ENCODE assay signal across 22 cellular contexts in the genomic region with DNA sequence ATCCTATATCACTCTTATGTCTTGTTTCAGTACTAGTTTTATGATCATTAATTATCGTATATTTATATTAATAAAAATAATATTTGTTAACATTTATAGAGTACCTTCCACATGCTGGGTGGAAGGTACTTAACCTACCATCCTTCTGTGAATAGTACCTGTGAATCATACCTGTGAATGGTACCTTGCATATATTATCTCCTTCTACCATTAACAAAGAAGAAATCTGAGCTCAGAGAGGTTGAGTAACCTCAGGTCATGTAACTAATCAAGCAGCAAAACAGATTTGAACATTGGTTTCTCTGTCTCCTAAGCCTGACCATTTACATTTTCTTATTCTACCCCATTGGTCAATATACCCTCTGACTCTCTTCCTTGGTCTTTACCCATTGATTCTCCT.
DNase-seq lines count a peak whose midpoint lies in the region; FAIRE-seq and TF ChIP-seq lines count a peak whose summit lies in the region.
"Had no signal": no experiment of that assay in that cellular context is flagged by ENCODE, and none has a peak within 500 bp of the region (broad histone marks: within the 10 kb centered on the region; RNA-seq: fewer than 3 reads in every experiment).

No MANE protein-coding gene starts in this region.

- H3K9ac ChIP-seq in astrocyte (ENCODE audit: low read length): no peak overlapping the region
- H3K9ac ChIP-seq: BLaER1 treated with 17β-estradiol and CSF1 and Interleukin-3, amounts not matched to agents 10 nM and 100 nM had no signal

- no peaks in the 10 kb centered on the region for H3K36me3 ChIP-seq in astrocyte (ENCODE audit: insufficient read depth, low read length)
- no peaks in the 10 kb centered on the region for H3K36me3 ChIP-seq in sigmoid colon
- no peaks in the 10 kb centered on the region for H3K36me3 ChIP-seq in stomach
- no peaks in the 10 kb centered on the region for H3K36me3 ChIP-seq in WERI-Rb-1
- H3K36me3 ChIP-seq: BLaER1 treated with 17β-estradiol and CSF1 and Interleukin-3, amounts not matched to agents 10 nM and 100 nM had no signal

- no peak overlapping the region for H3K4me3 ChIP-seq in astrocyte (ENCODE audit: insufficient read depth, low read depth, low read length)
- no peak overlapping the region for H3K4me3 ChIP-seq in epithelial cell of esophagus (ENCODE audit: low read length)
- no peak overlapping the region for H3K4me3 ChIP-seq in sigmoid colon
- H3K4me3 ChIP-seq in stomach: no peak overlapping the region
- no peak overlapping the region for H3K4me3 ChIP-seq in WERI-Rb-1 (ENCODE audit: low read depth, low read length)
- H3K4me3 ChIP-seq: A549; BLaER1 treated with 17β-estradiol and CSF1 and Interleukin-3, amounts not matched to agents 10 nM and 100 nM had no signal

- H3K27me3 Mint-ChIP-seq in astrocyte (ENCODE audit: low read depth, unreplicated experiment): no peaks in the 10 kb centered on the region
- H3K27me3 Mint-ChIP-seq: B cell; CD4-positive, alpha-beta T cell had no signal

- TF ChIP-seq CTCF in astrocyte (IDR thresholded peaks at IDR 0.05; ENCODE audit: insufficient read depth, low read depth, low read length) (no peak), epithelial cell of esophagus (IDR thresholded peaks at IDR 0.05; ENCODE audit: insufficient read depth, low read depth, low read length, missing control alignments) (no peak), sigmoid colon (IDR thresholded peaks at IDR 0.05) (no peak), stomach (IDR thresholded peaks at IDR 0.05) (no peak), WERI-Rb-1 (IDR thresholded peaks at IDR 0.05; ENCODE audit: low read depth, low read length) (no peak)

- peak; percentile 5 for FAIRE-seq in astrocyte (lab: Jason Lieb, UNC)
- FAIRE-seq: A549, D721Med, G401.6, GM12891, GM19239 had no signal

- H3K27me3 ChIP-seq in astrocyte (ENCODE audit: insufficient read depth, low read length) (no peaks in the 10 kb centered on the region), sigmoid colon (no peaks in the 10 kb centered on the region), stomach (no peaks in the 10 kb centered on the region), WERI-Rb-1 (ENCODE audit: insufficient read depth, low read depth, severe bottlenecking) (no peaks in the 10 kb centered on the region)
- H3K27me3 ChIP-seq: BLaER1 treated with 17β-estradiol and CSF1 and Interleukin-3, amounts not matched to agents 10 nM and 100 nM had no signal

- no peak for DNase-seq in astrocyte (ENCODE audit: low read depth)
- peak; percentile 48 for DNase-seq in epithelial cell of esophagus (ENCODE audit: low read depth)
- peak; percentile 50 for DNase-seq in kidney tubule cell (ENCODE audit: low spot score)
- DNase-seq in sigmoid colon: no peak
- DNase-seq in stomach: no peak
- DNase-seq in WERI-Rb-1: no peak
- DNase-seq: AML-193; Caco-2; Calu3; CD4-positive, alpha-beta T cell; CD8-positive, alpha-beta T cell; DMS79 treated with DMSO at 0.1 percent for 48 hours; GF-D8 had no signal

- H3K27ac Mint-ChIP-seq in astrocyte (ENCODE audit: unreplicated experiment): no peak overlapping the region
- H3K27ac Mint-ChIP-seq: B cell; CD4-positive, alpha-beta T cell; CD8-positive, alpha-beta T cell had no signal

- TF ChIP-seq POLR2A in sigmoid colon (IDR thresholded peaks at IDR 0.05) (no peak), stomach (IDR thresholded peaks at IDR 0.05) (no peak)

- H3K36me3 Mint-ChIP-seq in astrocyte (ENCODE audit: low read depth, unreplicated experiment): peaks cover 9% of the 10 kb centered on the region
- H3K36me3 Mint-ChIP-seq: CD8-positive, alpha-beta T cell had no signal

- intact Hi-C loops in sigmoid colon (cut with DNase I) (no loop called here), stomach (cut with DNase I; ENCODE audit: low total_unique reads) (no loop called here)

- H3K9me3 Mint-ChIP-seq in astrocyte (ENCODE audit: unreplicated experiment): peaks cover 4% of the 10 kb centered on the region
- H3K9me3 Mint-ChIP-seq: CD4-positive, alpha-beta T cell; CD8-positive, alpha-beta T cell had no signal

- H2AFZ ChIP-seq in astrocyte (ENCODE audit: low read depth, low read length): no peak overlapping the region

- no peaks in the 10 kb centered on the region for H4K20me1 ChIP-seq in astrocyte (ENCODE audit: insufficient read depth, low read length)
- H4K20me1 ChIP-seq: BLaER1 treated with 17β-estradiol and CSF1 and Interleukin-3, amounts not matched to agents 10 nM and 100 nM had no signal

- no peak overlapping the region for H3K4me3 Mint-ChIP-seq in astrocyte (ENCODE audit: unreplicated experiment)
- H3K4me3 Mint-ChIP-seq: B cell; CD4-positive, alpha-beta T cell; CD8-positive, alpha-beta T cell had no signal

- H3K9me3 ChIP-seq in astrocyte (ENCODE audit: insufficient read depth, low read depth, low read length) (no peaks in the 10 kb centered on the region), sigmoid colon (no peaks in the 10 kb centered on the region), stomach (no peaks in the 10 kb centered on the region), WERI-Rb-1 (ENCODE audit: severe bottlenecking) (no peaks in the 10 kb centered on the region)
- H3K9me3 ChIP-seq: Caco-2 had no signal

- 94 to 100% methylated on average over 1 of the region's 1 CpG for WGBS in sigmoid colon, 2 donors
- WGBS in stomach, 5 donors: 93 to 100% (median 95%) methylated on average over 1 of the region's 1 CpG

- H3K4me1 ChIP-seq in astrocyte (ENCODE audit: insufficient read depth, low read length) (peaks cover 5% of the 10 kb centered on the region), sigmoid colon (peaks cover 0 to 12% (median 3%) of the 10 kb centered on the region in 4 donors), stomach (peaks cover 0 to 11% (median 0%) of the 10 kb centered on the region in 4 donors)
- H3K4me1 ChIP-seq: A549; BLaER1 treated with 17β-estradiol and CSF1 and Interleukin-3, amounts not matched to agents 10 nM and 100 nM; Caco-2 had no signal

- no peaks in the 10 kb centered on the region for H3K79me2 ChIP-seq in astrocyte (ENCODE audit: insufficient read depth, low read length)

- H3K27ac ChIP-seq in astrocyte (ENCODE audit: low read depth, low read length) (no peak overlapping the region), sigmoid colon (no peak overlapping the region), stomach (no peak overlapping the region), WERI-Rb-1 (no peak overlapping the region)
- H3K27ac ChIP-seq: 22Rv1; A549; BLaER1 treated with 17β-estradiol and CSF1 and Interleukin-3, amounts not matched to agents 10 nM and 100 nM; C4-2B had no signal

- H3K4me1 Mint-ChIP-seq in astrocyte (ENCODE audit: low read depth, unreplicated experiment): peaks cover 12% of the 10 kb centered on the region
- H3K4me1 Mint-ChIP-seq: B cell had no signal

- H3K4me2 ChIP-seq in astrocyte (ENCODE audit: low read length): no peak overlapping the region
- H3K4me2 ChIP-seq: A549; BLaER1 treated with 17β-estradiol and CSF1 and Interleukin-3, amounts not matched to agents 10 nM and 100 nM had no signal

- TF ChIP-seq EP300 in sigmoid colon (IDR thresholded peaks at IDR 0.05) (no peak), stomach (IDR thresholded peaks at IDR 0.05) (no peak)

Comparison
In these comparisons a context has a peak if more than half of its experiments do, and no peak if none do; other contexts are left out.
1. DNase-seq: peak in epithelial cell of esophagus (single experiment) and kidney tubule cell (single experiment); none in astrocyte (single experiment), sigmoid colon (single experiment), stomach (single experiment) and WERI-Rb-1 (single experiment).